In genomic region chr13:41608779-41609178, GRCh38 we compare ENCODE assay signal across 1 cellular context.
TF ChIP-seq lines count a peak whose summit lies in the region.

No MANE protein-coding gene starts in this region.

TF ChIP-seq in SK-N-SH treated with all-trans-retinoic acid at 6 μM for 48 hours, 23 proteins besides CTCF, POLR2A, EP300 and RAD21 (continued from another document):
- TF ChIP-seq BACH2 (CRISPR knock-in tag; IDR thresholded peaks at IDR 0.05; ENCODE audit: borderline replicate concordance) = no peak
- TF ChIP-seq ZNF70 (CRISPR knock-in tag; IDR thresholded peaks at IDR 0.05) = no peak
- no peak for TF ChIP-seq ZFP30 (CRISPR knock-in tag; IDR thresholded peaks at IDR 0.05)
- TF ChIP-seq ISL1 (CRISPR knock-in tag; IDR thresholded peaks at IDR 0.05) = peak; percentile 15; the same call in 1 of the 2 replicates
- TF ChIP-seq TCF4 (CRISPR knock-in tag; IDR thresholded peaks at IDR 0.05; ENCODE audit: borderline replicate concordance) = peak; percentile 33; the same call in 1 of the 2 replicates
- no peak for TF ChIP-seq RARB (CRISPR knock-in tag; IDR thresholded peaks at IDR 0.05)
- no peak for TF ChIP-seq ZNF565 (CRISPR knock-in tag; conservative IDR thresholded peaks at IDR 0.05; ENCODE audit: low read depth)
- TF ChIP-seq PPARA (CRISPR knock-in tag; IDR thresholded peaks at IDR 0.05; ENCODE audit: borderline replicate concordance) = no peak
- no peak for TF ChIP-seq ZNF8 (CRISPR knock-in tag; IDR thresholded peaks at IDR 0.05)
- no peak for TF ChIP-seq ARNTL (CRISPR knock-in tag; IDR thresholded peaks at IDR 0.05; ENCODE audit: borderline replicate concordance, low read depth)
- no peak for TF ChIP-seq SNAI2 (CRISPR knock-in tag; IDR thresholded peaks at IDR 0.05)
TF ChIP-seq in SK-N-SH treated with all-trans-retinoic acid at 6 μM for 48 hours: peak in this region for 3.
